25 cellular contexts compared by ENCODE assay signal in the genomic region with DNA sequence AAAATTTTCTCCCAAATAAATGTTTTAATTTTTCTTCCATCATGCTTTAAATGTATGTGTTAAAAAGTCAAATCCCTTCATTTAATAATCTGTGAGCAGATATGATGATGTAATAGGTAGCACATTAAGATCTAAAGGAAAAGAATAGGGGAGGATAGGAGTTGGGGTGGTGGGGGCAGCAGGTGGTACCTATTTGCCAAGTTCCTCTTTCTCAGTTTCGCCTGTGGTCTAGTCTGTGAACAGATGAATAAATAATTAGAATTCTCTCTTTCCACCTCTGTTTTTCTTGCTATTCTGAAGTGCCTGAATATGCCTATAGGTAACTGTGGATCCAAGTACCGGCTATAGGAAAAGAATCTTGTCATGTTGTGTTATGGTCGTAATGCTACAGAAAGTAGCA.
DNase-seq lines count a peak whose midpoint lies in the region; ATAC-seq, FAIRE-seq and TF ChIP-seq lines count a peak whose summit lies in the region.
"Had no signal": no experiment of that assay in that cellular context is flagged by ENCODE, and none has a peak within 500 bp of the region (broad histone marks: within the 10 kb centered on the region; RNA-seq: fewer than 3 reads in every experiment).

No MANE protein-coding gene starts in this region.

- no peaks in the 10 kb centered on the region for H3K9me2 ChIP-seq in SU-DHL-6 (replicated peaks; ENCODE audit: insufficient read depth, low read length)
- H3K9me2 ChIP-seq: SK-N-SH had no signal

- TF ChIP-seq POLR2A in HepG2 (IDR thresholded peaks at IDR 0.05; ENCODE audit: insufficient read depth in 1 of 2, low read depth in 2 of 2, low read length in 2 of 2) (no peak), right lobe of liver (IDR thresholded peaks at IDR 0.05) (no peak)

- intact Hi-C loops in HepG2 (cut with micrococcal nuclease; ENCODE audit: unreplicated experiment) (no loop called here), right lobe of liver (cut with DNase I) (no loop called here), left lung (cut with DNase I) (no loop called here)

- H3K27ac ChIP-seq in HepG2 (ENCODE audit: extremely low read length, insufficient read depth, low read length), result no peak overlapping the region
- H3K27ac ChIP-seq in right lobe of liver, result no peak overlapping the region
- no peak overlapping the region for H3K27ac ChIP-seq in KMS-11
- H3K27ac ChIP-seq in SU-DHL-6 (ENCODE audit: low read depth, low read length), result no peak overlapping the region
- no peak overlapping the region for H3K27ac ChIP-seq in left lung
- H3K27ac ChIP-seq: 22Rv1; BLaER1 treated with 17β-estradiol and CSF1 and Interleukin-3, amounts not matched to agents 10 nM and 100 nM had no signal

- no peak overlapping the region for H3K4me3 ChIP-seq in HepG2 (replicated peaks in 1 of 3; ENCODE audit: insufficient read depth in 1 of 3, low read depth in 2 of 3, low read length in 3 of 3)
- H3K4me3 ChIP-seq in right lobe of liver, result no peak overlapping the region
- H3K4me3 ChIP-seq in KMS-11 (IDR thresholded peaks at IDR 0.05; ENCODE audit: insufficient read depth, low read depth, low read length), result no peak overlapping the region
- H3K4me3 ChIP-seq in SU-DHL-6 (ENCODE audit: insufficient read depth, low read length, poor library complexity, severe bottlenecking), result no peak overlapping the region
- no peak overlapping the region for H3K4me3 ChIP-seq in left lung
- H3K4me3 ChIP-seq: BLaER1 treated with 17β-estradiol and CSF1 and Interleukin-3, amounts not matched to agents 10 nM and 100 nM; GM23338; MG63 had no signal

- TF ChIP-seq CTCF in HepG2 (CRISPR knock-in tag; IDR thresholded peaks at IDR 0.05) (no peak), right lobe of liver (IDR thresholded peaks at IDR 0.05) (no peak), KMS-11 (conservative IDR thresholded peaks at IDR 0.05; ENCODE audit: low read depth, low read length) (no peak), SU-DHL-6 (IDR thresholded peaks at IDR 0.05; ENCODE audit: insufficient read depth, low read length, poor library complexity, severe bottlenecking) (no peak), left lung (IDR thresholded peaks at IDR 0.05) (no peak)

- H3K4me2 ChIP-seq in HepG2 (ENCODE audit: low read depth, low read length), result no peak overlapping the region
- H3K4me2 ChIP-seq in KMS-11, result peak overlapping the region; percentile 17; the same call in 1 of the 2 replicates
- peak overlapping the region; percentile 23 for H3K4me2 ChIP-seq in SU-DHL-6 (ENCODE audit: low read depth, low read length, poor library complexity, severe bottlenecking)
- H3K4me2 ChIP-seq: BLaER1 treated with 17β-estradiol and CSF1 and Interleukin-3, amounts not matched to agents 10 nM and 100 nM; GM23338; SK-N-SH had no signal

- TF ChIP-seq RAD21 in HepG2 (CRISPR knock-in tag; IDR thresholded peaks at IDR 0.05), result no peak

- no peak for TF ChIP-seq EP300 in HepG2 (IDR thresholded peaks at IDR 0.05; ENCODE audit: low read depth in 2 of 2, low read length in 2 of 2)
- no peak for TF ChIP-seq EP300 in HepG2 (CRISPR knock-in tag; IDR thresholded peaks at IDR 0.05; ENCODE audit: borderline replicate concordance)

- no peaks in the 10 kb centered on the region for H3K79me2 ChIP-seq in HepG2 (ENCODE audit: insufficient read depth, low read length)
- no peaks in the 10 kb centered on the region for H3K79me2 ChIP-seq in KMS-11 (ENCODE audit: insufficient read depth, low read depth)
- H3K79me2 ChIP-seq in SU-DHL-6 (ENCODE audit: insufficient read depth, low read length), result no peaks in the 10 kb centered on the region

- H3K9ac ChIP-seq in HepG2 (ENCODE audit: insufficient read depth, low read depth, low read length) (no peak overlapping the region), KMS-11 (no peak overlapping the region), SU-DHL-6 (ENCODE audit: low read length) (no peak overlapping the region)
- H3K9ac ChIP-seq: BLaER1 treated with 17β-estradiol and CSF1 and Interleukin-3, amounts not matched to agents 10 nM and 100 nM; SK-N-SH had no signal

- H3K27me3 ChIP-seq in HepG2 (ENCODE audit: control insufficient read depth in 1 of 2, insufficient read depth in 2 of 2, low read length in 2 of 2) (no peaks in the 10 kb centered on the region), right lobe of liver (no peaks in the 10 kb centered on the region), KMS-11 (ENCODE audit: insufficient read depth, low read depth) (no peaks in the 10 kb centered on the region), SU-DHL-6 (ENCODE audit: low read length) (no peaks in the 10 kb centered on the region), left lung (no peaks in the 10 kb centered on the region)
- H3K27me3 ChIP-seq: BLaER1 treated with 17β-estradiol and CSF1 and Interleukin-3, amounts not matched to agents 10 nM and 100 nM had no signal

- CTCF ChIA-PET in HepG2 (lab: Yijun Ruan, JAX; ENCODE audit: low intra/inter-chr PET ratio, low total read pairs), result no interaction called here

- in situ Hi-C loops in HepG2 (cut with HindIII; ENCODE audit: extremely low pct_ligation_motif_present, low pct_unique_long_range_greater_than_20kb), result no loop called here

- DNase-seq in HepG2 (ENCODE audit: low spot score) (no peak), right lobe of liver (no peak), COLO829 (ENCODE audit: low spot score) (no peak), left lung (no peak)
- DNase-seq in activated effector memory CD4-positive, alpha-beta T cell treated with Interleukin-2 at 50 U/mL for 16 hours, result no peak
- no peak for DNase-seq in activated naive CD4-positive, alpha-beta T cell (lab: John Stamatoyannopoulos, UW)
- DNase-seq: ACHN; CD4-positive, alpha-beta memory T cell; DND-41; HCEC 1CT; MG63; NCI-H1092; NCI-H1436; NCI-H187 treated with DMSO at 0.1 percent for 48 hours; NCI-H2107; NCI-H446 treated with DMSO at 0.1 percent for 48 hours; NCI-H526 treated with DMSO at 0.1 percent for 48 hours; SIG-M5; SK-N-SH had no signal

- no TSS peak for BruUV-seq in HepG2 (replicated peaks; lab: Mats Ljungman, UMichigan)

- H4K20me1 ChIP-seq in HepG2 (ENCODE audit: insufficient read depth, low read length) (no peaks in the 10 kb centered on the region), KMS-11 (ENCODE audit: insufficient read depth) (no peaks in the 10 kb centered on the region), SU-DHL-6 (ENCODE audit: low read depth, low read length) (no peaks in the 10 kb centered on the region)
- H4K20me1 ChIP-seq: BLaER1 treated with 17β-estradiol and CSF1 and Interleukin-3, amounts not matched to agents 10 nM and 100 nM had no signal

- 6% methylated on average over 3 of the region's 3 CpGs for WGBS in HepG2 (ENCODE audit: low lambda C conversion rate)
- 67% methylated on average over 3 of the region's 3 CpGs for WGBS in right lobe of liver (ENCODE audit: insufficient coverage, low coverage, low lambda C conversion rate, missing lambda C conversion rate)

- H2AFZ ChIP-seq in HepG2 (ENCODE audit: low read length), result no peak overlapping the region
- H2AFZ ChIP-seq in KMS-11 (ENCODE audit: low read depth), result no peak overlapping the region
- H2AFZ ChIP-seq in SU-DHL-6 (ENCODE audit: low read depth, low read length, severe bottlenecking), result no peak overlapping the region
- H2AFZ ChIP-seq: GM23338 had no signal

- H3K9me3 ChIP-seq in HepG2 (ENCODE audit: low read length) (no peaks in the 10 kb centered on the region), right lobe of liver (no peaks in the 10 kb centered on the region), SU-DHL-6 (ENCODE audit: insufficient read depth, low read length) (no peaks in the 10 kb centered on the region), left lung (no peaks in the 10 kb centered on the region)
- H3K9me3 ChIP-seq: BLaER1 treated with 17β-estradiol and CSF1 and Interleukin-3, amounts not matched to agents 10 nM and 100 nM; MG63; SK-N-SH had no signal

- no peak for FAIRE-seq in HepG2 (lab: Jason Lieb, UNC)
- FAIRE-seq: GM12892 had no signal

- ATAC-seq in HepG2 (no peak), right lobe of liver (no peak), left lung (no peak)
- ATAC-seq: GM23338 had no signal

- POLR2A ChIA-PET in HepG2 (lab: Yijun Ruan, JAX), result no interaction called here

- H3K4me1 ChIP-seq in HepG2 (ENCODE audit: insufficient read depth, low read length) (no peaks in the 10 kb centered on the region), right lobe of liver (no peaks in the 10 kb centered on the region), KMS-11 (ENCODE audit: low read depth, poor library complexity, severe bottlenecking) (peaks cover 33% of the 10 kb centered on the region), left lung (no peaks in the 10 kb centered on the region)
- H3K4me1 ChIP-seq: BLaER1 treated with 17β-estradiol and CSF1 and Interleukin-3, amounts not matched to agents 10 nM and 100 nM had no signal

- no peaks in the 10 kb centered on the region for H3K36me3 ChIP-seq in HepG2 (replicated peaks in 1 of 2; ENCODE audit: control insufficient read depth in 1 of 2, insufficient read depth in 2 of 2, low read length in 2 of 2)
- H3K36me3 ChIP-seq in right lobe of liver, result no peaks in the 10 kb centered on the region
- H3K36me3 ChIP-seq in KMS-11 (ENCODE audit: insufficient read depth), result no peaks in the 10 kb centered on the region
- H3K36me3 ChIP-seq in SU-DHL-6 (ENCODE audit: low read length), result no peaks in the 10 kb centered on the region
- no peaks in the 10 kb centered on the region for H3K36me3 ChIP-seq in left lung
- H3K36me3 ChIP-seq: BLaER1 treated with 17β-estradiol and CSF1 and Interleukin-3, amounts not matched to agents 10 nM and 100 nM; MG63 had no signal

- no peaks in the 10 kb centered on the region for H3F3A ChIP-seq in SU-DHL-6 (ENCODE audit: insufficient read depth)

TF ChIP-seq in HepG2, 621 proteins besides CTCF, POLR2A, EP300 and RAD21:
- TF ChIP-seq MBNL3 (CRISPR knock-in tag; conservative IDR thresholded peaks at IDR 0.05) (no peak), ZNF326 (CRISPR knock-in tag; IDR thresholded peaks at IDR 0.05; ENCODE audit: borderline replicate concordance) (no peak), SRF (IDR thresholded peaks at IDR 0.05; ENCODE audit: low read depth, low read length) (no peak), ZNF510 (CRISPR knock-in tag; IDR thresholded peaks at IDR 0.05; ENCODE audit: low read depth) (no peak), ATF7 (IDR thresholded peaks at IDR 0.05) (peak; percentile 30; the same call in 1 of the 2 replicates), ATF7 (CRISPR knock-in tag; IDR thresholded peaks at IDR 0.05) (no peak), SOX13 (IDR thresholded peaks at IDR 0.05) (no peak), SOX13 (CRISPR knock-in tag; conservative IDR thresholded peaks at IDR 0.05 in 1 of 2, IDR thresholded peaks at IDR 0.05 in 1 of 2) (no peak), ZNF839 (CRISPR knock-in tag; IDR thresholded peaks at IDR 0.05; ENCODE audit: borderline replicate concordance) (no peak)
